8 cellular contexts compared by ENCODE assay signal in genomic region chr1:111615874-111616715, GRCh38. TPM values are rescaled to one million over a fixed set of nuclear protein-coding genes. Genes with fewer than 3 reads are reported as not detected.
DNase-seq lines count a peak whose midpoint lies in the region; ATAC-seq and TF ChIP-seq lines count a peak whose summit lies in the region.

No MANE protein-coding gene starts in this region.

- CTCF ChIA-PET in activated CD4-positive, alpha-beta memory T cell treated with anti-CD3 and anti-CD28 coated beads for 36 hours (lab: Charles Lee), result interaction anchor here (1.0 to 3.9 kb wide), 10 partner anchors 10 to 393 kb away, joined by 4 to 22 read pairs (median 6); no protein-coding TSS in a partner anchor
- CTCF ChIA-PET in RWPE1 (lab: Yijun Ruan, JAX), result interaction anchor here (0.6 kb wide), 1 partner anchor 1157 kb away, joined by 4 read pairs; no protein-coding TSS in a partner anchor

- H3K9me3 Mint-ChIP-seq in activated CD4-positive, alpha-beta memory T cell treated with anti-CD3 and anti-CD28 coated beads for 36 hours, result no peaks in the 10 kb centered on the region

- no peak for TF ChIP-seq CTCF in RWPE1 (conservative IDR thresholded peaks at IDR 0.05; ENCODE audit: low read depth)

- intact Hi-C loops in activated CD4-positive, alpha-beta memory T cell treated with anti-CD3 and anti-CD28 coated beads for 36 hours (cut with micrococcal nuclease), result loop anchor here (1.0 to 5.0 kb wide), 4 partner anchors 12 to 739 kb away; partner anchors contain the start of gene DDX20

- H3K4me1 Mint-ChIP-seq in activated CD4-positive, alpha-beta memory T cell treated with anti-CD3 and anti-CD28 coated beads for 36 hours (ENCODE audit: low read depth), result peaks cover 37% of the 10 kb centered on the region

- ATAC-seq in HG03520 (IDR thresholded peaks at IDR 0.05; ENCODE audit: unreplicated experiment), result peak; percentile 36

- DNase-seq in activated naive CD4-positive, alpha-beta T cell treated with Interleukin-2 at 50 U/mL for 16 hours, result peak; percentile 50
- no peak for DNase-seq in activated naive CD4-positive, alpha-beta T cell (lab: John Stamatoyannopoulos, UW)
- peak; percentile 74 for DNase-seq in activated CD4-positive, alpha-beta memory T cell treated with anti-CD3 and anti-CD28 coated beads for 36 hours
- DNase-seq in stimulated activated naive CD4-positive, alpha-beta T cell treated with Interleukin-2 at 50 U/mL for 16 hours (lab: John Stamatoyannopoulos, UW), result peak; percentile 30
- no peak for DNase-seq in RWPE1 (ENCODE audit: low spot score)
- DNase-seq in erythroblast (lab: John Stamatoyannopoulos, UW), result no peak
- DNase-seq in effector CD8-positive, alpha-beta T cell (lab: John Stamatoyannopoulos, UW), result no peak

- H3K27me3 Mint-ChIP-seq in activated CD4-positive, alpha-beta memory T cell treated with anti-CD3 and anti-CD28 coated beads for 36 hours, result no peaks in the 10 kb centered on the region

- H3K27ac Mint-ChIP-seq in activated CD4-positive, alpha-beta memory T cell treated with anti-CD3 and anti-CD28 coated beads for 36 hours, result peak overlapping the region; percentile 92

- H3K4me3 Mint-ChIP-seq in activated CD4-positive, alpha-beta memory T cell treated with anti-CD3 and anti-CD28 coated beads for 36 hours, result peak overlapping the region; percentile 42

- POLR2A ChIA-PET in activated CD4-positive, alpha-beta memory T cell treated with anti-CD3 and anti-CD28 coated beads for 36 hours (lab: Charles Lee), result interaction anchor here (1.0 to 2.5 kb wide), 7 partner anchors 10 to 108 kb away, joined by 3 to 60 read pairs (median 6); no protein-coding TSS in a partner anchor
- POLR2A ChIA-PET in RWPE1 (lab: Yijun Ruan, JAX; ENCODE audit: low non-redundant PET), result interaction anchor here (0.7 kb wide), 1 partner anchor 85 kb away, joined by 6 read pairs; no protein-coding TSS in a partner anchor

- peaks cover 9% of the 10 kb centered on the region for H3K36me3 Mint-ChIP-seq in activated CD4-positive, alpha-beta memory T cell treated with anti-CD3 and anti-CD28 coated beads for 36 hours

- H3K27ac ChIP-seq in RWPE1, result no peak overlapping the region

- TF ChIP-seq POLR2A in erythroblast (IDR thresholded peaks at IDR 0.05; ENCODE audit: low read length), result no peak

RNA-seq across cellular contexts. Expression of gene RAP1A, which starts 3.5 kb away (rescaled TPM):
- total RNA-seq in activated CD4-positive, alpha-beta memory T cell treated with anti-CD3 and anti-CD28 coated beads for 36 hours, result 100 to 1,000 TPM; 292 to 294 TPM

Comparison
In these comparisons a context has a peak if more than half of its experiments do, and no peak if none do; other contexts are left out.
1. DNase-seq: peak in activated naive CD4-positive, alpha-beta T cell treated with Interleukin-2 at 50 U/mL for 16 hours (single experiment), activated CD4-positive, alpha-beta memory T cell treated with anti-CD3 and anti-CD28 coated beads for 36 hours (single experiment) and stimulated activated naive CD4-positive, alpha-beta T cell treated with Interleukin-2 at 50 U/mL for 16 hours (single experiment); none in activated naive CD4-positive, alpha-beta T cell (0 of 4), RWPE1 (single experiment), erythroblast (0 of 2) and effector CD8-positive, alpha-beta T cell (single experiment).